In the genomic region with DNA sequence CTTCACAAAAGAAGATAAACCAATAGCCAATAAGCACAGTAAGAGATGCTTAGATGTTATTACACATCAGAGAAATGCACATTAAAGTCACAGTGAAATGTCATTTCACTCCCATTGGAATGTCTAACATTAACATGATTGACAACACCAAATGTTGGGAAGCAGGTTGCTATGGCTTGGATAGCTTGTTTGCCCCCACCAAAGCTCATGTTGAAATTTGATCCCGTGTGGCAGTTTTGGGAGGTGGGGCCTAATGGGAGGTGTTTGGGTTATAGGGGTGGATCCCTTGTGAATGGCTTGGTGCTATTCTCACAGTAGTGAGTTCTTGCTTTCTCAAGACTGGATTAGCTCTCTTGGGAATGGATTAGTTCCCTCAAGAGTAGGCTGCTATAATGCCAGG, we compare ENCODE assay signal across 16 cellular contexts. TPM values are rescaled to one million over a fixed set of nuclear protein-coding genes. Genes with fewer than 3 reads are reported as not detected.
DNase-seq lines count a peak whose midpoint lies in the region; ATAC-seq and TF ChIP-seq lines count a peak whose summit lies in the region.
"Had no signal": no experiment of that assay in that cellular context is flagged by ENCODE, and none has a peak within 500 bp of the region (broad histone marks: within the 10 kb centered on the region; RNA-seq: fewer than 3 reads in every experiment).

No MANE protein-coding gene starts in this region.

- H3K4me1 ChIP-seq in A673 (ENCODE audit: insufficient read depth, low read length, poor library complexity, severe bottlenecking) (no peaks in the 10 kb centered on the region), SJCRH30 (peaks cover 31% of the 10 kb centered on the region)

- no peak for TF ChIP-seq CTCF in A673 (conservative IDR thresholded peaks at IDR 0.05; ENCODE audit: low read depth, low read length)
- no peak for TF ChIP-seq CTCF in glutamatergic neuron (IDR thresholded peaks at IDR 0.05; ENCODE audit: partially characterized antibody, unreplicated experiment)

- H3K27me3 ChIP-seq in A673 (replicated peaks; ENCODE audit: insufficient read depth, low read depth, low read length, poor library complexity) = no peaks in the 10 kb centered on the region
- H3K27me3 ChIP-seq in SJCRH30 = no peaks in the 10 kb centered on the region

- peaks cover 20% of the 10 kb centered on the region for H3K4me1 Mint-ChIP-seq in glutamatergic neuron (ENCODE audit: low read depth, unreplicated experiment)

- H3K27me3 Mint-ChIP-seq in glutamatergic neuron (ENCODE audit: unreplicated experiment) = peaks cover 2% of the 10 kb centered on the region

- no peaks in the 10 kb centered on the region for H3K36me3 Mint-ChIP-seq in glutamatergic neuron (ENCODE audit: unreplicated experiment)

- peak; percentile 28 for DNase-seq in A673 (ENCODE audit: low spot score)
- peak; percentile 63 for DNase-seq in LHCN-M2 (ENCODE audit: low read depth)
- peak; percentile 89 to 96 for DNase-seq in SJCRH30
- peak; percentile 22 for DNase-seq in left kidney (ENCODE audit: low read depth, low spot score)
- DNase-seq in COLO668 (lab: John Stamatoyannopoulos, UW; ENCODE audit: unreplicated experiment) = no peak
- DNase-seq in kidney tubule cell (ENCODE audit: low spot score) = no peak
- no peak for DNase-seq in glutamatergic neuron
- DNase-seq: C1 segment of cervical spinal cord, HCEC 1CT, NCI-H1417 treated with DMSO at 0.1 percent for 48 hours, NCI-H1930, NCI-H526, PC-3 had no signal

- no peaks in the 10 kb centered on the region for H3K36me3 ChIP-seq in A673 (ENCODE audit: insufficient read depth, low read length, poor library complexity, severe bottlenecking)
- no peaks in the 10 kb centered on the region for H3K36me3 ChIP-seq in SJCRH30

- POLR2A ChIA-PET in A673 (lab: Charles Lee; ENCODE audit: low non-redundant PET) = no interaction called here

- no peak for ATAC-seq in GM18867 (IDR thresholded peaks at IDR 0.05; ENCODE audit: unreplicated experiment)
- ATAC-seq: PC-3 had no signal

- H3K4me3 Mint-ChIP-seq in glutamatergic neuron (ENCODE audit: unreplicated experiment) = no peak overlapping the region

- H3K27ac Mint-ChIP-seq in glutamatergic neuron (ENCODE audit: unreplicated experiment) = no peak overlapping the region

- H3K9me3 ChIP-seq in A673 (ENCODE audit: low read depth, low read length, poor library complexity, severe bottlenecking) = no peaks in the 10 kb centered on the region
- no peaks in the 10 kb centered on the region for H3K9me3 ChIP-seq in SJCRH30 (replicated peaks)

- no peaks in the 10 kb centered on the region for H3K9me3 Mint-ChIP-seq in glutamatergic neuron (ENCODE audit: unreplicated experiment)

- H3K4me3 ChIP-seq in A673 (ENCODE audit: low read depth, low read length, poor library complexity, severe bottlenecking) (no peak overlapping the region), SJCRH30 (no peak overlapping the region)

- BruUV-seq in A673 (replicated peaks; lab: Mats Ljungman, UMichigan) = no TSS peak

- CTCF ChIA-PET in A673 (lab: Charles Lee) = no interaction called here

- no peak overlapping the region for H3K27ac ChIP-seq in A673 (ENCODE audit: low read depth, low read length, poor library complexity, severe bottlenecking)
- peak overlapping the region; percentile 36 for H3K27ac ChIP-seq in SJCRH30
- H3K27ac ChIP-seq: HL-60, RWPE1 had no signal

- intact Hi-C loops in A673 (cut with micrococcal nuclease; ENCODE audit: unreplicated experiment) = no loop called here

RNA-seq across cellular contexts. Expression of a gene that starts 44.8 kb away (rescaled TPM):
- total RNA-seq in A673 (2021) (0.34 and 0.55 TPM in 2 replicates), LHCN-M2 (2014; rRNA removed) (0.23 and 0.51 TPM in 2 replicates), glutamatergic neuron (ENCODE audit: unreplicated experiment) (5.1 TPM)
- polyA plus RNA-seq in LHCN-M2 (2012) = 0.10 TPM
- total RNA-seq in SJCRH30 (2014; rRNA removed; shearing (Covaris generic)) = 18.3 and 20.3 TPM in 2 replicates

Comparison
In these comparisons a context has a peak if more than half of its experiments do, and no peak if none do; other contexts are left out.
1. DNase-seq: peak in A673 (single experiment), LHCN-M2 (single experiment), SJCRH30 (2 of 2) and left kidney (single experiment); none in COLO668 (single experiment), kidney tubule cell (single experiment) and glutamatergic neuron (single experiment).